ENCODE assay signal across 9 cellular contexts in the genomic region with DNA sequence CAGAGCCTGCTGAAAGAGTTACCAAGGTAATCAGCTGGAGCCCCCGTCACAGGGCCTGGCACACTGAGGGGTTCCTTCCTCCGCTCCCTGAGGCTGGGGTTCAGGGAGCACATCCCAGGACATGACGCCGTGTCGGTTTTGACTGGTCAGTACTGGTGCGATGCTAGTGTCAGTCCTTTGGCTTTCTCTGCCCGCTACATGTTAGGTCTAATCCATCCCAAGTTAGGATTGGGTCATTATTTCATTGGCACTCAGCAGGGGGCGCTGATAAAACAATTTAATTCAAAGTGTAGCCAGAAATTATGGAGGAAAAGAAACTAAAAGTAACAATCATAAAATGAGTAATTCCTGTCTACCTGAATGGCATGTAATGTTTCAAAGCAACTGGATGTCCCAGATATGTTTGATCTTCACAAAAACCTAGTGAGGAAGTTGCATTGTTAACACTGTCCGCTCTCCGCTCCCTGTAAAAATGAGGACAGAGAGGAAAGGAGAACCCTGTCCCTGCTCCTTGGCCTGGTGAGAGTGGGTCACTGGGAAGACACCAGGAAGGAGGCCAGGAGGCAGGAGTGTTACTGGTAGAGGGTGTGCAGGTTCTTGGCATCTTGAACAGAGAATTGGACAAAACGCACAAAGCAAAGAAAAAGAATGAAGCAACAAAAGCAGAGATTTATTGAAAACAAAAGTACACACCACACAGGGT. TPM values are rescaled to one million over a fixed set of nuclear protein-coding genes. Genes with fewer than 3 reads are reported as not detected.
DNase-seq lines count a peak whose midpoint lies in the region; ATAC-seq and TF ChIP-seq lines count a peak whose summit lies in the region.
"Had no signal": no experiment of that assay in that cellular context is flagged by ENCODE, and none has a peak within 500 bp of the region (broad histone marks: within the 10 kb centered on the region; RNA-seq: fewer than 3 reads in every experiment).

No MANE protein-coding gene starts in this region.

- peaks cover 12% of the 10 kb centered on the region for H3K9me3 ChIP-seq in mucosa of descending colon
- H3K9me3 ChIP-seq: ovary had no signal

- no peaks in the 10 kb centered on the region for H3K36me3 Mint-ChIP-seq in chondrocyte (ENCODE audit: low read depth)

- H3K27me3 Mint-ChIP-seq in chondrocyte (ENCODE audit: low read depth): no peaks in the 10 kb centered on the region

- ATAC-seq in activated CD4-positive, CD25-positive, alpha-beta regulatory T cell treated with anti-CD3 and anti-CD28 coated beads, Interleukin-2, amount 50 U/mL, for 24 hours: peak; percentile 60 to 65
- peak; percentile 73 for ATAC-seq in mucosa of descending colon
- no peak for ATAC-seq in HG02973 (IDR thresholded peaks at IDR 0.05; ENCODE audit: unreplicated experiment)

- no peak for DNase-seq in activated CD4-positive, CD25-positive, alpha-beta regulatory T cell treated with anti-CD3 and anti-CD28 coated beads, Interleukin-2, amount 50 U/mL, for 72 hours
- DNase-seq in RPMI8226 (peak; percentile 62), chondrocyte (ENCODE audit: low spot score) (no peak), mucosa of descending colon (peak in 1 of 3 donors; percentile 81), NCI-H774 (lab: John Stamatoyannopoulos, UW) (no peak), NCI-H1048 (lab: John Stamatoyannopoulos, UW) (no peak)

- peaks cover 4% of the 10 kb centered on the region for H3K9me3 Mint-ChIP-seq in chondrocyte (ENCODE audit: low read depth)

- peaks cover 22% of the 10 kb centered on the region for H3K4me1 Mint-ChIP-seq in chondrocyte (ENCODE audit: low read depth)

- no peak overlapping the region for H3K27ac Mint-ChIP-seq in chondrocyte (ENCODE audit: unreplicated experiment)

- peak; percentile 80 for TF ChIP-seq CTCF in chondrocyte (IDR thresholded peaks at IDR 0.05)
- TF ChIP-seq CTCF in mucosa of descending colon (IDR thresholded peaks at IDR 0.05): no peak

- no peaks in the 10 kb centered on the region for H3K4me1 ChIP-seq in mucosa of descending colon (ENCODE audit: low read depth)

- H3K4me3 Mint-ChIP-seq in chondrocyte (ENCODE audit: unreplicated experiment): no peak overlapping the region

- intact Hi-C loops in mucosa of descending colon (cut with DNase I, micrococcal nuclease): loop anchor here in 1 of 2 donors (5.0 kb wide), 1 partner anchor 107 kb away; no protein-coding TSS in a partner anchor

- no peaks in the 10 kb centered on the region for H3K36me3 ChIP-seq in mucosa of descending colon (ENCODE audit: low read depth)
- H3K36me3 ChIP-seq: ovary had no signal

- no peak overlapping the region for H3K4me3 ChIP-seq in mucosa of descending colon
- H3K4me3 ChIP-seq: ovary had no signal

RNA-seq across cellular contexts. Expression of gene TSKU, which starts 27.1 kb away (rescaled TPM):
- total RNA-seq in chondrocyte: 41.7 to 46.2 TPM (median 42.3 TPM) in 3 replicates
- total RNA-seq in mucosa of descending colon: 10 to 100 TPM; 21.5 to 42.9 (median 41.8) TPM

RNA-seq across cellular contexts. Expression of gene ACER3, which starts 50.4 kb away (rescaled TPM):
- total RNA-seq in chondrocyte: 15.8 to 17.9 TPM (median 16.0 TPM) in 3 replicates
- 10 to 100 TPM; 32.3 to 45.7 (median 39.2) TPM for total RNA-seq in mucosa of descending colon
